8 cellular contexts compared by ENCODE assay signal in the genomic region with DNA sequence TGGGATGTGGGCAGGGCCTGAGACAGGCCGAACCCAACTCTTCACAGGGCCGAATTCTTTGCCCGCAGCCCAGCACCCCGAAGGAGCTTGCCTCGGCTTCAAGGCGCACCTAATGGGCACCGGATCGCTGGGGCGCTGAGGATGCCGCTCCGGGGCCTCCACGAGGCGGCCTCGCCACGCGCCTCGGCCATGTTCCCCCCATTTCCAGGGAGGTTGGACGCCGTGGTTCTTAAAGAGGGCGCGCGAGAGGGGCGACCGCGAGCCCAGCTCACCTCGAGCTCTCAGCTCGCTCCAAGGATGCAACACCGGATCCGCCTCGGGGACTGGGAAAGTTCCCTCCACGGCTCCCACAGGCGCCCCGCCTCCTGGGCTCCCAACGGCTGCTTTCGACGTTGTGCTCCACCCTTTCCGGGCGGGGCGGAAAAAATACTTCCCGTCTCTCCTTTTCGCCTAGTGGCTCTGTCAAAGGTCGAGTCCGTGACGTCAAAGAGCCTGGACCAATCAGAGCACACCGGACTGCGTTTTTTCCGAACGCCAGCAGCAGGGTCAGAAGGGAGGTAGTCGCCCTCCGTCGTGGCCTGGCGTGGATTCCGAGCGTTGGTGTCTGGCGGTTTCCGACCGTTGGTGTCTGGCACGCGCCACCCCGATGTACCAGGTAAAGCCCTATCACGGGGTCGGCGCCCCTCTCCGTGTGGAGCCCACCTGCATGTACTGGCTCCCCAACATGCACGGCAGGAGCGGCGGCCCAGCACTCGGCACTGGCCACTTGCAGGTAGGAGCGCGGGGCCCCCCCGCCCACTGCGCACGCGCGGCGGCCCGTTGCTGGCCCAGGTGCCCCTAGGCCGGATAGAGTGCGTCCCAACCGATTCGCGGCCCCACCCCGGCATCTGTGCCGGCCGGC. TPM values are rescaled to one million over a fixed set of nuclear protein-coding genes. Genes with fewer than 3 reads are reported as not detected.
DNase-seq lines count a peak whose midpoint lies in the region; ATAC-seq and TF ChIP-seq lines count a peak whose summit lies in the region.
"Not testable (repeated sequence)": the region's sequence is repeated elsewhere in the genome, so short reads cannot be mapped to it uniquely, and the experiment has no call there.

No MANE protein-coding gene starts in this region.

- not testable (repeated sequence) for H3K27me3 Mint-ChIP-seq in CD14-positive monocyte (ENCODE audit: low read depth in 3 of 3)

- peak; percentile 99 for TF ChIP-seq POLR2A in right lobe of liver (IDR thresholded peaks at IDR 0.05)

- peak overlapping the region; percentile 89 to 96 (median 95) for H3K27ac Mint-ChIP-seq in CD14-positive monocyte

- peaks cover 26 to 27% of the 10 kb centered on the region in 2 donors for H3K36me3 Mint-ChIP-seq in CD14-positive monocyte

- intact Hi-C loops in CD14-positive monocyte (cut with micrococcal nuclease); right lobe of liver (cut with DNase I): not testable (repeated sequence)

- H3K9me3 ChIP-seq in right lobe of liver: not testable (repeated sequence)

- peak overlapping the region; percentile 84 to 91 for H3K4me3 Mint-ChIP-seq in CD14-positive monocyte

- not testable (repeated sequence) for TF ChIP-seq CTCF in CD14-positive monocyte (IDR thresholded peaks at IDR 0.05); right lobe of liver (IDR thresholded peaks at IDR 0.05)

- not testable (repeated sequence) for H3K9me3 Mint-ChIP-seq in CD14-positive monocyte

- peaks cover 0 to 13% (median 5%) of the 10 kb centered on the region in 4 donors for H3K4me1 ChIP-seq in right lobe of liver

- H3K4me3 ChIP-seq in right lobe of liver: peak overlapping the region; percentile 72 to 81 (median 76)

- ATAC-seq in GM19395 (IDR thresholded peaks at IDR 0.05; ENCODE audit: unreplicated experiment): peak; percentile 96
- peak; percentile 74 for ATAC-seq in HG03558 (IDR thresholded peaks at IDR 0.05; ENCODE audit: extremely low read depth, unreplicated experiment)
- peak; percentile 98 to 99 (median 98) for ATAC-seq in right lobe of liver

- H3K4me1 Mint-ChIP-seq in CD14-positive monocyte: peaks cover 14% of the 10 kb centered on the region

- not testable (repeated sequence) for H3K27me3 ChIP-seq in right lobe of liver

- peak; percentile 93 for DNase-seq in CD14-positive monocyte (ENCODE audit: low spot score)
- peak; percentile 91 for DNase-seq in NCI-H748 treated with DMSO at 0.1 percent for 48 hours (lab: John Stamatoyannopoulos, UW)
- peak; percentile 78 to 79 for DNase-seq in activated CD4-positive, alpha-beta T cell treated with anti-CD3 and anti-CD28 coated beads, Interleukin-2, amount 50 U/mL, for 4 hours
- DNase-seq in dermis blood vessel endothelial cell: peak; percentile 94
- peak; percentile 95 to 96 (median 95) for DNase-seq in right lobe of liver
- peak; percentile 86 for DNase-seq in stimulated activated CD4-positive, alpha-beta T cell treated with anti-CD3 and anti-CD28 coated beads, Interleukin-4, amount 100 ng/mL, for 24 hours

- peak overlapping the region; percentile 91 to 93 (median 92) for H3K27ac ChIP-seq in right lobe of liver

- peaks cover 0 to 11% (median 0%) of the 10 kb centered on the region in 4 donors for H3K36me3 ChIP-seq in right lobe of liver

- 1% methylated on average over 20 of the region's 85 CpGs for WGBS in right lobe of liver (ENCODE audit: insufficient coverage, low coverage, low lambda C conversion rate, missing lambda C conversion rate)

RNA-seq across cellular contexts. Expression of a gene that starts 22.1 kb away (rescaled TPM):
- 1 to 10 TPM; 1.7 to 2.2 TPM for polyA plus RNA-seq in CD14-positive monocyte
- total RNA-seq in dermis blood vessel endothelial cell (11.6 and 17.0 TPM in 2 replicates), right lobe of liver (10 to 100 TPM; 12.0 to 36.2 (median 22.7) TPM)

RNA-seq across cellular contexts. Expression of a gene that starts 28.3 kb away (rescaled TPM):
- 1 to 10 TPM in 1 of 2 donors, under 1 TPM in 1; 0.58 to 1.2 TPM for polyA plus RNA-seq in CD14-positive monocyte
- total RNA-seq in dermis blood vessel endothelial cell (not detected in 2 replicates), right lobe of liver (not detected)

RNA-seq across cellular contexts. Expression of a gene that starts 37.5 kb away (rescaled TPM):
- 100 to 1,000 TPM; 364 to 491 TPM for polyA plus RNA-seq in CD14-positive monocyte
- total RNA-seq in dermis blood vessel endothelial cell: 0.68 TPM in 1 of 2 replicates, not detected in the other
- 1 to 10 TPM; 1.4 to 7.1 (median 4.0) TPM for total RNA-seq in right lobe of liver

Comparison
In these comparisons a context has a peak if more than half of its experiments do, and no peak if none do; other contexts are left out.
1. Peak in every context shown above with its lines: DNase-seq, ATAC-seq, H3K4me3 ChIP-seq and H3K27ac ChIP-seq.